8 cellular contexts compared by ENCODE assay signal in genomic region chr19:47230921-47231214, GRCh38. TPM values are rescaled to one million over a fixed set of nuclear protein-coding genes. Genes with fewer than 3 reads are reported as not detected.
DNase-seq lines count a peak whose midpoint lies in the region; ATAC-seq and TF ChIP-seq lines count a peak whose summit lies in the region.

BBC3 (minus strand) TSS chr19:47231199; CDS start chr19:47228431, 2,768 bp downstream.

- H3K4me2 ChIP-seq in Karpas-422 (ENCODE audit: low read depth, low read length, poor library complexity, severe bottlenecking) = peak within 1 kb of the TSS; percentile 97

- DNase-seq in CD4-positive, CD25-positive, alpha-beta regulatory T cell = no peak
- DNase-seq in Karpas-422 (no peak), dorsolateral prefrontal cortex (no peak), COLO668 (lab: John Stamatoyannopoulos, UW; ENCODE audit: unreplicated experiment) (no peak), SKM-1 (lab: John Stamatoyannopoulos, UW; ENCODE audit: unreplicated experiment) (no peak), ureter (ENCODE audit: low spot score) (no peak)
- no peak for DNase-seq in activated CD4-positive, CD25-positive, alpha-beta regulatory T cell (lab: John Stamatoyannopoulos, UW)

- no peak for ATAC-seq in CD4-positive, CD25-positive, alpha-beta regulatory T cell (ENCODE audit: low read depth in 2 of 2)

- H3K9me2 ChIP-seq in Karpas-422 (replicated peaks; ENCODE audit: insufficient read depth, low read length) = no peaks in the 10 kb centered on the region

- H3K27ac Mint-ChIP-seq in CD4-positive, CD25-positive, alpha-beta regulatory T cell = peak within 1 kb of the TSS; percentile 66 to 96 (median 85)
- H3K27ac Mint-ChIP-seq in nephron = peak within 1 kb of the TSS; percentile 40 to 83 (median 65)

- H3K36me3 ChIP-seq in CD4-positive, CD25-positive, alpha-beta regulatory T cell (ENCODE audit: control insufficient read depth, insufficient read depth, low read length) = no peaks in the 10 kb centered on the region
- no peaks in the 10 kb centered on the region for H3K36me3 ChIP-seq in Karpas-422 (ENCODE audit: insufficient read depth, low read length)

- no peak for TF ChIP-seq CTCF in dorsolateral prefrontal cortex (IDR thresholded peaks at IDR 0.05 in 54 of 56, conservative IDR thresholded peaks at IDR 0.05 in 2 of 56; ENCODE audit: low read depth in 1 of 56, partially characterized antibody in 56 of 56)
- TF ChIP-seq CTCF in nephron (IDR thresholded peaks at IDR 0.05; ENCODE audit: unreplicated experiment in 3 of 3) = no peak

- peaks cover 49% of the 10 kb centered on the region for H3K4me1 ChIP-seq in CD4-positive, CD25-positive, alpha-beta regulatory T cell (ENCODE audit: control insufficient read depth, insufficient read depth, low read length, poor library complexity, severe bottlenecking)
- H3K4me1 ChIP-seq in Karpas-422 (ENCODE audit: low read length) = peaks cover 45% of the 10 kb centered on the region

- H2AFZ ChIP-seq in Karpas-422 (ENCODE audit: low read length) = peak within 1 kb of the TSS; percentile 96

- no peaks in the 10 kb centered on the region for H3K9me3 Mint-ChIP-seq in CD4-positive, CD25-positive, alpha-beta regulatory T cell
- H3K9me3 Mint-ChIP-seq in nephron = no peaks in the 10 kb centered on the region

- peak within 1 kb of the TSS; percentile 88 for H3K27ac ChIP-seq in CD4-positive, CD25-positive, alpha-beta regulatory T cell (ENCODE audit: insufficient read depth, low read length, poor library complexity, severe bottlenecking)
- no peak within 1 kb of the TSS for H3K27ac ChIP-seq in Karpas-422 (ENCODE audit: low read length)
- peak within 1 kb of the TSS in 58 of 59 donors; percentile 25 to 99 (median 89) for H3K27ac ChIP-seq in dorsolateral prefrontal cortex

- intact Hi-C loops in dorsolateral prefrontal cortex (cut with DNase I) = no loop called here

- H3K79me2 ChIP-seq in Karpas-422 (ENCODE audit: low read length) = no peaks in the 10 kb centered on the region

- H3K4me3 ChIP-seq in CD4-positive, CD25-positive, alpha-beta regulatory T cell (ENCODE audit: low read depth, low read length) = peak within 1 kb of the TSS; percentile 89
- H3K4me3 ChIP-seq in Karpas-422 (ENCODE audit: low read length) (peak within 1 kb of the TSS; percentile 84), dorsolateral prefrontal cortex (peak within 1 kb of the TSS; percentile 43 to 92 (median 81))

- peak within 1 kb of the TSS; percentile 84 to 88 (median 84) for H3K4me3 Mint-ChIP-seq in CD4-positive, CD25-positive, alpha-beta regulatory T cell
- H3K4me3 Mint-ChIP-seq in nephron = peak within 1 kb of the TSS; percentile 79 to 87 (median 85)

- no peaks in the 10 kb centered on the region for H3K27me3 ChIP-seq in CD4-positive, CD25-positive, alpha-beta regulatory T cell (ENCODE audit: control insufficient read depth, insufficient read depth, low read length)
- 0 out of 2 replicates have a peak, but pooled peaks cover 2% of the 10 kb centered on the region for H3K27me3 ChIP-seq in Karpas-422 (ENCODE audit: low read length)
- no peaks in the 10 kb centered on the region for H3K27me3 ChIP-seq in dorsolateral prefrontal cortex

- H3K4me1 Mint-ChIP-seq in CD4-positive, CD25-positive, alpha-beta regulatory T cell = peaks cover 0 to 31% (median 17%) of the 10 kb centered on the region in 4 donors
- peaks cover 12% of the 10 kb centered on the region for H3K4me1 Mint-ChIP-seq in nephron

- no peaks in the 10 kb centered on the region for H3K27me3 Mint-ChIP-seq in CD4-positive, CD25-positive, alpha-beta regulatory T cell
- H3K27me3 Mint-ChIP-seq in nephron (ENCODE audit: low read depth) = peaks cover 11% of the 10 kb centered on the region

- H4K20me1 ChIP-seq in Karpas-422 (ENCODE audit: insufficient read depth, low read depth, low read length) = no peaks in the 10 kb centered on the region

- peak within 1 kb of the TSS; percentile 75 for H3K9ac ChIP-seq in Karpas-422 (ENCODE audit: low read length)

- H3K9me3 ChIP-seq in CD4-positive, CD25-positive, alpha-beta regulatory T cell (ENCODE audit: control insufficient read depth in 2 of 2, low read length in 2 of 2) = no peaks in the 10 kb centered on the region
- H3K9me3 ChIP-seq in Karpas-422 (ENCODE audit: low read length) = no peaks in the 10 kb centered on the region

- no peaks in the 10 kb centered on the region for H3K36me3 Mint-ChIP-seq in CD4-positive, CD25-positive, alpha-beta regulatory T cell
- H3K36me3 Mint-ChIP-seq in nephron (ENCODE audit: low read depth) = no peaks in the 10 kb centered on the region

RNA-seq across cellular contexts. Expression of gene BBC3, which starts in this region (rescaled TPM):
- 21.2 TPM for total RNA-seq in CD4-positive, CD25-positive, alpha-beta regulatory T cell
- polyA plus RNA-seq in CD4-positive, CD25-positive, alpha-beta regulatory T cell = 1 to 10 TPM; 4.2 to 6.7 (median 5.4) TPM
- 4.0 and 8.9 TPM in 2 replicates for total RNA-seq in Karpas-422 (2014; rRNA removed; shearing (Covaris generic); ENCODE audit: low replicate concordance)
- total RNA-seq in dorsolateral prefrontal cortex (10 to 100 TPM in 50 of 120 experiments, 1 to 10 TPM in 70; 4.8 to 17.2 (median 9.6) TPM), ureter (9.9 TPM)
